In genomic region chr7:124532166-124532565, GRCh38 we compare ENCODE assay signal across 18 cellular contexts.
A peak's percentile ranks its signal among the peaks of the same experiment; 100 is the strongest.
DNase-seq lines count a peak whose midpoint lies in the region; ATAC-seq and TF ChIP-seq lines count a peak whose summit lies in the region.
"Had no signal": no experiment of that assay in that cellular context is flagged by ENCODE, and none has a peak within 500 bp of the region (broad histone marks: within the 10 kb centered on the region; RNA-seq: fewer than 3 reads in every experiment).

No MANE protein-coding gene starts in this region.

- H3K4me3 Mint-ChIP-seq in stimulated activated naive B cell treated with anti-CD40 and anti-IgM and Interleukin-4, amounts not matched to agents 10 μg/mL and 1 μg/mL and 100 μg/mL, for 72 hours = no peak overlapping the region
- H3K4me3 Mint-ChIP-seq: CD4-positive, CD25-positive, alpha-beta regulatory T cell had no signal

- no peaks in the 10 kb centered on the region for H3K27me3 Mint-ChIP-seq in stimulated activated naive B cell treated with anti-CD40 and anti-IgM and Interleukin-4, amounts not matched to agents 10 μg/mL and 1 μg/mL and 100 μg/mL, for 72 hours
- H3K27me3 Mint-ChIP-seq: CD4-positive, CD25-positive, alpha-beta regulatory T cell had no signal

- ATAC-seq in stimulated activated naive B cell treated with anti-CD40 and anti-IgM and Interleukin-4, amounts not matched to agents 10 μg/mL and 1 μg/mL and 100 μg/mL, for 72 hours (replicated peaks) = no peak
- no peak for ATAC-seq in GM21717 (IDR thresholded peaks at IDR 0.05; ENCODE audit: unreplicated experiment)
- ATAC-seq: GM12878, HCT116, K562 had no signal

- peaks cover 4 to 7% of the 10 kb centered on the region in 2 donors for H3K9me3 Mint-ChIP-seq in stimulated activated naive B cell treated with anti-CD40 and anti-IgM and Interleukin-4, amounts not matched to agents 10 μg/mL and 1 μg/mL and 100 μg/mL, for 72 hours

- DNase-seq in AG08395 (ENCODE audit: low spot score) (peak; percentile 20), GM03348 (ENCODE audit: low spot score) (peak; percentile 7), amniotic epithelial cell (ENCODE audit: low read depth) (peak; percentile 17), foreskin melanocyte (peak; percentile 52), NCI-H187 (lab: John Stamatoyannopoulos, UW) (no peak), GM10266 (ENCODE audit: extremely low spot score) (no peak)
- no peak for DNase-seq in stimulated activated naive B cell treated with anti-CD40 and anti-IgM and Interleukin-4, amounts not matched to agents 10 μg/mL and 1 μg/mL and 100 μg/mL, for 72 hours
- DNase-seq: CD4-positive, CD25-positive, alpha-beta regulatory T cell; DMS53; GM23248; NCI-H1436; NCI-H2029 treated with DMSO at 0.1 percent for 48 hours; NCI-H2171 treated with DMSO at 0.1 percent for 48 hours; NCI-H774 had no signal

- H3K4me1 Mint-ChIP-seq in stimulated activated naive B cell treated with anti-CD40 and anti-IgM and Interleukin-4, amounts not matched to agents 10 μg/mL and 1 μg/mL and 100 μg/mL, for 72 hours = no peaks in the 10 kb centered on the region
- H3K4me1 Mint-ChIP-seq: CD4-positive, CD25-positive, alpha-beta regulatory T cell had no signal

- TF ChIP-seq CTCF in GM10266 (IDR thresholded peaks at IDR 0.05; ENCODE audit: control insufficient read depth, insufficient read depth, low read depth, missing control alignments) = no peak

- H3K36me3 Mint-ChIP-seq in stimulated activated naive B cell treated with anti-CD40 and anti-IgM and Interleukin-4, amounts not matched to agents 10 μg/mL and 1 μg/mL and 100 μg/mL, for 72 hours = no peaks in the 10 kb centered on the region
- H3K36me3 Mint-ChIP-seq: CD4-positive, CD25-positive, alpha-beta regulatory T cell had no signal

- H3K27ac Mint-ChIP-seq in stimulated activated naive B cell treated with anti-CD40 and anti-IgM and Interleukin-4, amounts not matched to agents 10 μg/mL and 1 μg/mL and 100 μg/mL, for 72 hours = no peak overlapping the region
- H3K27ac Mint-ChIP-seq: CD4-positive, CD25-positive, alpha-beta regulatory T cell had no signal

Comparison
In these comparisons a context has a peak if more than half of its experiments do, and no peak if none do; other contexts are left out.
1. DNase-seq: peak in AG08395 (single experiment), GM03348 (single experiment), amniotic epithelial cell (single experiment) and foreskin melanocyte (single experiment); none in stimulated activated naive B cell treated with anti-CD40 and anti-IgM and Interleukin-4, amounts not matched to agents 10 μg/mL and 1 μg/mL and 100 μg/mL, for 72 hours (single experiment), NCI-H187 (0 of 2) and GM10266 (single experiment).